Comparison of ENCODE assay signal across 18 cellular contexts in the genomic region with DNA sequence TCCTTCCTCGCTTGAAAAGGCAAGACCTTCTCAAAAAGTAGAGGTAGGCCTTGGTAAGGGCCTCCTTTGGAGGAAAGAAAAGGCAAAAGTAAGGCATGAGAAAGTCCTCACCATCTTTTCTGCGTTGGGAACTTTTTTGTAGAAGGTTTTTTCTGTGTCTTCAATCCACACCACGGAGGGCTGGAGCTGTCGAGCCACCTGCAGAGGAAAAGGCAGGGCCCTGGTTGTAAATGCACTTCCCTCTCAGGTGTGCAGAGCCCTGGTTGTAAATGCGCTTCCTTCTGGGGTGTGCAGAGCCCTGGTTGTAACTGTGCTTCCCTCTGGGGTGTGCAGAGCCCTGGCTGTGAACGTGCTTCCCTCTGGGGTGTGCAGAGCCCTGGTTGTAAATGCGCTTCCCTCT.
DNase-seq lines count a peak whose midpoint lies in the region; ATAC-seq and TF ChIP-seq lines count a peak whose summit lies in the region.
"Had no signal": no experiment of that assay in that cellular context is flagged by ENCODE, and none has a peak within 500 bp of the region (broad histone marks: within the 10 kb centered on the region; RNA-seq: fewer than 3 reads in every experiment).

No MANE protein-coding gene starts in this region.

- no peak overlapping the region for H3K27ac Mint-ChIP-seq in neural progenitor cell
- H3K27ac Mint-ChIP-seq in osteocyte (ENCODE audit: unreplicated experiment) = no peak overlapping the region
- H3K27ac Mint-ChIP-seq: CD8-positive, alpha-beta T cell; HFFc6 had no signal

- H3K4me3 ChIP-seq in Loucy (ENCODE audit: low read length, poor library complexity, severe bottlenecking) (no peak overlapping the region), neural progenitor cell (no peak overlapping the region)
- H3K4me3 ChIP-seq: GM23248, K562 had no signal

- H3K4me1 ChIP-seq in Loucy (ENCODE audit: insufficient read depth, low read length, poor library complexity, severe bottlenecking) (peaks cover 15% of the 10 kb centered on the region), neural progenitor cell (peaks cover 34% of the 10 kb centered on the region)

- H3K79me2 ChIP-seq in Loucy (ENCODE audit: insufficient read depth, low read length) (no peaks in the 10 kb centered on the region), neural progenitor cell (ENCODE audit: low read depth) (no peaks in the 10 kb centered on the region)

- H3K9me3 ChIP-seq in Loucy (ENCODE audit: insufficient read depth, low read depth, low read length) = no peaks in the 10 kb centered on the region
- peaks cover 6% of the 10 kb centered on the region for H3K9me3 ChIP-seq in neural progenitor cell (ENCODE audit: low read depth)

- H3K27me3 Mint-ChIP-seq in neural progenitor cell (ENCODE audit: insufficient read depth, low read depth) (peaks cover 2% of the 10 kb centered on the region), osteocyte (ENCODE audit: unreplicated experiment) (no peaks in the 10 kb centered on the region)

- no peak overlapping the region for H3K27ac ChIP-seq in neural progenitor cell
- H3K27ac ChIP-seq: GM23248, HL-60 had no signal

- H3K36me3 ChIP-seq in Loucy (ENCODE audit: insufficient read depth, low read length) (no peaks in the 10 kb centered on the region), neural progenitor cell (peaks cover 5% of the 10 kb centered on the region)

- no peaks in the 10 kb centered on the region for H4K20me1 ChIP-seq in Loucy (ENCODE audit: insufficient read depth, low read length, poor library complexity, severe bottlenecking)
- H4K20me1 ChIP-seq in neural progenitor cell (ENCODE audit: low read depth) = no peaks in the 10 kb centered on the region

- H3K9ac ChIP-seq in Loucy (ENCODE audit: low read depth, low read length, poor library complexity, severe bottlenecking) (no peak overlapping the region), neural progenitor cell (no peak overlapping the region)
- H3K9ac ChIP-seq: GM23248 had no signal

- DNase-seq in ecto neural progenitor cell (ENCODE audit: low spot score) (peak; percentile 30), neural progenitor cell (ENCODE audit: low spot score) (no peak), osteocyte (ENCODE audit: extremely low spot score, unreplicated experiment) (no peak), NCI-H1436 (lab: John Stamatoyannopoulos, UW) (no peak), LoVo (ENCODE audit: low spot score) (no peak)
- DNase-seq: ACHN; Calu3; CD8-positive, alpha-beta T cell; DMS79 treated with DMSO at 0.1 percent for 48 hours; GF-D8; GM23248; HFFc6; IMR-90 had no signal

- H2AFZ ChIP-seq in Loucy (ENCODE audit: low read length) = no peak overlapping the region
- H2AFZ ChIP-seq in neural progenitor cell (replicated peaks) = peak overlapping the region; percentile 75
- H2AFZ ChIP-seq: GM23248 had no signal

- H3K4me2 ChIP-seq in Loucy (ENCODE audit: low read depth, low read length, poor library complexity, severe bottlenecking) (peak overlapping the region; percentile 1), neural progenitor cell (no peak overlapping the region)

- H3K9me3 Mint-ChIP-seq in neural progenitor cell (peaks cover 7% of the 10 kb centered on the region), osteocyte (ENCODE audit: unreplicated experiment) (no peaks in the 10 kb centered on the region)
- H3K9me3 Mint-ChIP-seq: CD8-positive, alpha-beta T cell; HFFc6 had no signal

- no peaks in the 10 kb centered on the region for H3K9me2 ChIP-seq in Loucy (replicated peaks; ENCODE audit: low read depth, low read length)

- no peaks in the 10 kb centered on the region for H3K27me3 ChIP-seq in Loucy (ENCODE audit: insufficient read depth, low read length, poor library complexity, severe bottlenecking)
- H3K27me3 ChIP-seq in neural progenitor cell = no peaks in the 10 kb centered on the region

- no peak overlapping the region for H3K4me3 Mint-ChIP-seq in neural progenitor cell
- no peak overlapping the region for H3K4me3 Mint-ChIP-seq in osteocyte (ENCODE audit: unreplicated experiment)
- H3K4me3 Mint-ChIP-seq: CD8-positive, alpha-beta T cell; HFFc6 had no signal

- H3K36me3 Mint-ChIP-seq in neural progenitor cell (peaks cover 3% of the 10 kb centered on the region), osteocyte (ENCODE audit: unreplicated experiment) (no peaks in the 10 kb centered on the region)
- H3K36me3 Mint-ChIP-seq: CD8-positive, alpha-beta T cell had no signal

- TF ChIP-seq CTCF in Loucy (conservative IDR thresholded peaks at IDR 0.05; ENCODE audit: low read length) = no peak
- TF ChIP-seq CTCF in neural progenitor cell (IDR thresholded peaks at IDR 0.05) = no peak
- no peak for TF ChIP-seq CTCF in osteocyte (IDR thresholded peaks at IDR 0.05)

- H3K4me1 Mint-ChIP-seq in neural progenitor cell = peaks cover 30% of the 10 kb centered on the region
- no peaks in the 10 kb centered on the region for H3K4me1 Mint-ChIP-seq in osteocyte (ENCODE audit: unreplicated experiment)

- no peak for ATAC-seq in GM21526 (IDR thresholded peaks at IDR 0.05; ENCODE audit: low FRiP score, unreplicated experiment)
- ATAC-seq: CD8-positive, alpha-beta T cell; HCT116; K562 had no signal

- H3F3A ChIP-seq in Loucy (ENCODE audit: low read depth) = no peaks in the 10 kb centered on the region
- peaks cover 3% of the 10 kb centered on the region for H3F3A ChIP-seq in neural progenitor cell (ENCODE audit: low read depth)
